Comparison of ENCODE assay signal across 28 cellular contexts in genomic region chr3:148641712-148642111, GRCh38. TPM values are rescaled to one million over a fixed set of nuclear protein-coding genes. Genes with fewer than 3 reads are reported as not detected.
"Had no signal": no experiment of that assay in that cellular context is flagged by ENCODE, and none has a peak within 500 bp of the region (broad histone marks: within the 10 kb centered on the region; RNA-seq: fewer than 3 reads in every experiment).

No MANE protein-coding gene starts in this region.

- H3K27ac ChIP-seq: brain microvascular endothelial cell, cardiac muscle cell, SJCRH30 had no signal

- DNase-seq: activated B cell treated with CpG ODN at 0.5 μM for 24 hours; activated CD4-positive, alpha-beta T cell treated with anti-CD3 and anti-CD28 coated beads for 1 hour; activated CD4-positive, alpha-beta T cell treated with anti-CD3 and anti-CD28 coated beads, Interleukin-2, amount 10 ng/mL, durations not matched to agents 24 days and 14 days; activated CD4-positive, alpha-beta T cell treated with anti-CD3 and anti-CD28 coated beads, Interleukin-2, amount 50 U/mL, for 48 hours; activated CD8-positive, alpha-beta memory T cell treated with anti-CD3 and anti-CD28 coated beads, Interleukin-2, amount 10 ng/mL, durations not matched to agents 7 days and 5 days; activated effector memory CD4-positive, alpha-beta T cell treated with anti-CD3 and anti-CD28 coated beads, Interleukin-2, amount 50 U/mL, for 16 hours; activated naive CD4-positive, alpha-beta T cell treated with Interleukin-2 at 50 U/mL for 16 hours; activated naive CD8-positive, alpha-beta T cell treated with anti-CD3 and anti-CD28 coated beads, Interleukin-2, amount 50 U/mL, for 24 hours; activated T-cell treated with anti-CD3 and anti-CD28 coated beads, Interleukin-2, amount 50 U/mL, for 4 hours; amygdala; brain microvascular endothelial cell; MG63; NCI-H1092 treated with DMSO at 0.1 percent for 48 hours; NCI-H1436; NCI-H1694 treated with DMSO at 0.1 percent for 48 hours; NCI-H2029 treated with DMSO at 0.1 percent for 48 hours; NCI-H345; NCI-H510A; NCI-H526 treated with DMSO at 0.1 percent for 48 hours; NCI-H82; NK-92 treated with Interleukin-12 subunit alpha and Interleukin-12 subunit beta, amount 100 ng/mL, for 24 hours; SJCRH30; SK-N-SH; T-helper 17 cell; T-helper 9 cell had no signal

- H3K4me2 ChIP-seq: SK-N-SH had no signal

- ATAC-seq: activated CD8-positive, alpha-beta memory T cell treated with anti-CD3 and anti-CD28 coated beads, Interleukin-2, amount 10 ng/mL, durations not matched to agents 7 days and 5 days; activated naive CD4-positive, alpha-beta T cell treated with anti-CD3 and anti-CD28 coated beads, Interleukin-2, amount 50 U/mL, for 72 hours; activated naive CD8-positive, alpha-beta T cell treated with anti-CD3 and anti-CD28 coated beads, Interleukin-2, amount 50 U/mL, for 24 hours; activated T-cell treated with anti-CD3 and anti-CD28 coated beads, Interleukin-2, amount 50 U/mL, for 4 hours; T-helper 17 cell had no signal

- H3K4me3 ChIP-seq: cardiac muscle cell, MG63, SJCRH30 had no signal

- H3K9me3 ChIP-seq: MG63, SJCRH30, SK-N-SH had no signal

- FAIRE-seq: TTC549 had no signal

RNA-seq across cellular contexts. Expression of gene AGTR1, which starts 56.0 kb away (rescaled TPM):
- polyA plus RNA-seq: cardiac muscle cell had no signal
